1 cellular context compared by ENCODE assay signal in genomic region chr4:41174444-41174843, GRCh38.
TF ChIP-seq lines count a peak whose summit lies in the region.

No MANE protein-coding gene starts in this region.

TF ChIP-seq in H1, 55 proteins besides CTCF, POLR2A, EP300 and RAD21:
- TF ChIP-seq POLR2AphosphoS5 (IDR thresholded peaks at IDR 0.05; ENCODE audit: low read depth, low read length) (no peak), HDAC2 (IDR thresholded peaks at IDR 0.05; ENCODE audit: borderline replicate concordance in 1 of 2, low read depth in 2 of 2, low read length in 2 of 2) (no peak)
